ENCODE assay signal across 8 cellular contexts in genomic region chr6:61103660-61104059, GRCh38.
DNase-seq lines count a peak whose midpoint lies in the region; ATAC-seq, FAIRE-seq and TF ChIP-seq lines count a peak whose summit lies in the region.
"Not testable (repeated sequence)": the region's sequence is repeated elsewhere in the genome, so short reads cannot be mapped to it uniquely, and the experiment has no call there.

No MANE protein-coding gene starts in this region.

- H4K20me1 ChIP-seq in HepG2 (ENCODE audit: insufficient read depth, low read length) = not testable (repeated sequence)

- not testable (repeated sequence) for TF ChIP-seq EP300 in HepG2 (IDR thresholded peaks at IDR 0.05; ENCODE audit: low read depth in 2 of 2, low read length in 2 of 2); HepG2 (CRISPR knock-in tag; IDR thresholded peaks at IDR 0.05; ENCODE audit: borderline replicate concordance)

- CTCF ChIA-PET in HepG2 (lab: Yijun Ruan, JAX; ENCODE audit: low intra/inter-chr PET ratio, low total read pairs) = not testable (repeated sequence)

- not testable (repeated sequence) for H3K4me3 ChIP-seq in MG63; HepG2 (replicated peaks in 1 of 3; ENCODE audit: insufficient read depth in 1 of 3, low read depth in 2 of 3, low read length in 3 of 3)

- not testable (repeated sequence) for ATAC-seq in HepG2

- not testable (repeated sequence) for H3K27me3 ChIP-seq in MG63; HepG2 (ENCODE audit: control insufficient read depth in 1 of 2, insufficient read depth in 2 of 2, low read length in 2 of 2)

- TF ChIP-seq POLR2A in HepG2 (IDR thresholded peaks at IDR 0.05; ENCODE audit: insufficient read depth in 1 of 2, low read depth in 2 of 2, low read length in 2 of 2) = not testable (repeated sequence)

- under 1% methylated on average over 3 of the region's 3 CpGs for WGBS in HepG2 (ENCODE audit: low lambda C conversion rate)

- H3K36me3 ChIP-seq in MG63; HepG2 (replicated peaks in 1 of 2; ENCODE audit: control insufficient read depth in 1 of 2, insufficient read depth in 2 of 2, low read length in 2 of 2): not testable (repeated sequence)

- POLR2A ChIA-PET in HepG2 (lab: Yijun Ruan, JAX) = not testable (repeated sequence)

- DNase-seq in MG63 (peak; percentile 0), NCI-H446 treated with DMSO at 0.1 percent for 48 hours (lab: John Stamatoyannopoulos, UW) (peak; percentile 13), head of caudate nucleus (peak in 39 of 42 donors; percentile 1 to 81 (median 37)), inferior parietal cortex (ENCODE audit: extremely low spot score) (peak; percentile 13), occipital lobe (lab: John Stamatoyannopoulos, UW) (peak; percentile 7), putamen (ENCODE audit: low spot score) (peak; percentile 42), superior temporal gyrus (ENCODE audit: extremely low spot score) (peak; percentile 26)
- not testable (repeated sequence) for DNase-seq in HepG2 (ENCODE audit: low spot score)

- H3K79me2 ChIP-seq in HepG2 (ENCODE audit: insufficient read depth, low read length) = not testable (repeated sequence)

- not testable (repeated sequence) for H3K9me3 ChIP-seq in MG63
- peaks cover 75% of the 10 kb centered on the region for H3K9me3 ChIP-seq in HepG2 (ENCODE audit: low read length)

- BruUV-seq in HepG2 (replicated peaks; lab: Mats Ljungman, UMichigan) = not testable (repeated sequence)

- in situ Hi-C loops in HepG2 (cut with HindIII; ENCODE audit: extremely low pct_ligation_motif_present, low pct_unique_long_range_greater_than_20kb) = not testable (repeated sequence)

- FAIRE-seq in HepG2 (lab: Jason Lieb, UNC) = not testable (repeated sequence)

- not testable (repeated sequence) for H2AFZ ChIP-seq in HepG2 (ENCODE audit: low read length)

- H3K4me2 ChIP-seq in HepG2 (ENCODE audit: low read depth, low read length) = not testable (repeated sequence)

- not testable (repeated sequence) for TF ChIP-seq CTCF in HepG2 (CRISPR knock-in tag; IDR thresholded peaks at IDR 0.05)

- not testable (repeated sequence) for H3K9ac ChIP-seq in HepG2 (ENCODE audit: insufficient read depth, low read depth, low read length)

- TF ChIP-seq RAD21 in HepG2 (CRISPR knock-in tag; IDR thresholded peaks at IDR 0.05) = not testable (repeated sequence)

- H3K27ac ChIP-seq in HepG2 (ENCODE audit: extremely low read length, insufficient read depth, low read length) = not testable (repeated sequence)

- intact Hi-C loops in head of caudate nucleus (cut with DNase I); HepG2 (cut with micrococcal nuclease; ENCODE audit: unreplicated experiment): not testable (repeated sequence)

- not testable (repeated sequence) for H3K4me1 ChIP-seq in HepG2 (ENCODE audit: insufficient read depth, low read length)

TF ChIP-seq in HepG2, 621 proteins besides CTCF, POLR2A, EP300 and RAD21:
- peak; percentile 30; the same call in 1 of the 2 replicates for TF ChIP-seq CREB1 (IDR thresholded peaks at IDR 0.05)
- not testable (repeated sequence) for TF ChIP-seq CREB1 (CRISPR knock-in tag; IDR thresholded peaks at IDR 0.05)
TF ChIP-seq in HepG2: peak in this region for 1; not testable (repeated sequence) for 620.
